ENCODE assay signal across 1 cellular context in genomic region chr6:83978324-83978734, GRCh38.
TF ChIP-seq lines count a peak whose summit lies in the region.

No MANE protein-coding gene starts in this region.

TF ChIP-seq in GM23338, 12 proteins besides CTCF, POLR2A, EP300 and RAD21 (continued from another document):
- TF ChIP-seq ZNF462 (CRISPR knock-in tag; IDR thresholded peaks at IDR 0.05) (no peak), STAT1 (IDR thresholded peaks at IDR 0.05; ENCODE audit: unreplicated experiment) (no peak), ZNF331 (CRISPR knock-in tag; IDR thresholded peaks at IDR 0.05; ENCODE audit: low read depth) (no peak), EZH2phosphoT487 (IDR thresholded peaks at IDR 0.05; ENCODE audit: unreplicated experiment) (no peak), ZNF114 (CRISPR knock-in tag; IDR thresholded peaks at IDR 0.05) (no peak), POLR2AphosphoS5 (IDR thresholded peaks at IDR 0.05; ENCODE audit: low read depth) (no peak), JUNB (IDR thresholded peaks at IDR 0.05; ENCODE audit: unreplicated experiment) (no peak), NANOG (IDR thresholded peaks at IDR 0.05; ENCODE audit: borderline replicate concordance) (no peak), EZH2 (IDR thresholded peaks at IDR 0.05; ENCODE audit: low read depth, unreplicated experiment) (no peak)
TF ChIP-seq in GM23338: peak in this region for 0.
